18 cellular contexts compared by ENCODE assay signal in genomic region chr10:49037187-49037586, GRCh38.
DNase-seq lines count a peak whose midpoint lies in the region; FAIRE-seq and TF ChIP-seq lines count a peak whose summit lies in the region.
"Had no signal": no experiment of that assay in that cellular context is flagged by ENCODE, and none has a peak within 500 bp of the region (broad histone marks: within the 10 kb centered on the region; RNA-seq: fewer than 3 reads in every experiment).

No MANE protein-coding gene starts in this region.

- no peak overlapping the region for H3K27ac ChIP-seq in osteoblast (ENCODE audit: low read depth, low read length)
- H3K27ac ChIP-seq: BLaER1, KMS-11, parathyroid adenoma, SJCRH30, thyroid gland had no signal

- H3K27me3 ChIP-seq in bronchial epithelial cell (ENCODE audit: control insufficient read depth, insufficient read depth, low read length) (no peaks in the 10 kb centered on the region), osteoblast (ENCODE audit: insufficient read depth, low read length) (no peaks in the 10 kb centered on the region)
- H3K27me3 ChIP-seq: BLaER1, SJCRH30, thyroid gland had no signal

- peaks cover 8% of the 10 kb centered on the region for H3K4me1 ChIP-seq in osteoblast (ENCODE audit: insufficient read depth, low read length)
- H3K4me1 ChIP-seq: BLaER1, parathyroid adenoma, SJCRH30, thyroid gland had no signal

- no peaks in the 10 kb centered on the region for H4K20me1 ChIP-seq in osteoblast (ENCODE audit: insufficient read depth, low read length)
- H4K20me1 ChIP-seq: BLaER1 had no signal

- no peak overlapping the region for H2AFZ ChIP-seq in osteoblast (ENCODE audit: low read length)
- H2AFZ ChIP-seq: parathyroid adenoma had no signal

- FAIRE-seq in bronchial epithelial cell (lab: Jason Lieb, UNC): no peak
- FAIRE-seq: small intestine had no signal

- peak; percentile 47 for DNase-seq in ELR (ENCODE audit: low read depth)
- DNase-seq in OCI-M1 (lab: John Stamatoyannopoulos, UW): peak; percentile 19
- DNase-seq in bronchial epithelial cell (ENCODE audit: low read depth): peak; percentile 1
- DNase-seq in osteoblast (ENCODE audit: insufficient read length, low spot score, missing footprints): peak; percentile 83
- DNase-seq in SIG-M5 treated with dmso at 0.1 percent for 504 hours (lab: John Stamatoyannopoulos, UW; ENCODE audit: unreplicated experiment): no peak
- DNase-seq in NCI-H446 (lab: John Stamatoyannopoulos, UW): no peak
- DNase-seq in GM13977 (ENCODE audit: low spot score): no peak
- DNase-seq in activated CD4-positive, CD25-positive, alpha-beta regulatory T cell treated with anti-CD3 and anti-CD28 coated beads, Interleukin-2, amount 50 U/mL, for 72 hours: no peak
- DNase-seq: activated gamma-delta T cell treated with Interleukin-2 at 50 U/mL for 16 hours, DMS79, NCI-H1417 treated with DMSO at 0.1 percent for 48 hours, NCI-H226, SJCRH30, small intestine, thyroid gland had no signal

- no peaks in the 10 kb centered on the region for H3K79me2 ChIP-seq in osteoblast (ENCODE audit: insufficient read depth, low read length)
- H3K79me2 ChIP-seq: parathyroid adenoma had no signal

- in situ Hi-C loops in GM13977 (cut with MboI; ENCODE audit: low pct_unique_long_range_greater_than_20kb, low sequenced_read_pairs, unreplicated experiment): no loop called here

- H3K4me3 ChIP-seq in bronchial epithelial cell (ENCODE audit: low read depth, low read length) (no peak overlapping the region), osteoblast (ENCODE audit: insufficient read depth, low read length) (peak overlapping the region; percentile 33)
- H3K4me3 ChIP-seq: BLaER1, SJCRH30, thyroid gland had no signal

- no peaks in the 10 kb centered on the region for H3K36me3 ChIP-seq in bronchial epithelial cell (ENCODE audit: control insufficient read depth, insufficient read depth, low read length)
- no peaks in the 10 kb centered on the region for H3K36me3 ChIP-seq in osteoblast (ENCODE audit: insufficient read depth, low read length)
- H3K36me3 ChIP-seq: BLaER1, SJCRH30 had no signal

- H3K4me2 ChIP-seq in osteoblast (ENCODE audit: insufficient read depth, low read length): peak overlapping the region; percentile 55
- H3K4me2 ChIP-seq: BLaER1, KMS-11 had no signal

- TF ChIP-seq CTCF in bronchial epithelial cell (IDR thresholded peaks at IDR 0.05; ENCODE audit: insufficient read depth, low read length, severe bottlenecking) (no peak), osteoblast (IDR thresholded peaks at IDR 0.05; ENCODE audit: extremely low read depth, low read depth, low read length) (peak; percentile 31), GM13977 (IDR thresholded peaks at IDR 0.05; ENCODE audit: extremely low read depth, insufficient read depth, missing control alignments) (no peak)

- H3K9me3 ChIP-seq in osteoblast (ENCODE audit: low read depth, low read length): no peaks in the 10 kb centered on the region
- H3K9me3 ChIP-seq: SJCRH30, thyroid gland had no signal

Comparison
In these comparisons a context has a peak if more than half of its experiments do, and no peak if none do; other contexts are left out.
1. DNase-seq: peak in ELR (single experiment), OCI-M1 (single experiment), bronchial epithelial cell (single experiment) and osteoblast (single experiment); none in SIG-M5 treated with dmso at 0.1 percent for 504 hours (single experiment), NCI-H446 (0 of 2), GM13977 (single experiment) and activated CD4-positive, CD25-positive, alpha-beta regulatory T cell treated with anti-CD3 and anti-CD28 coated beads, Interleukin-2, amount 50 U/mL, for 72 hours (single experiment).